In the genomic region with DNA sequence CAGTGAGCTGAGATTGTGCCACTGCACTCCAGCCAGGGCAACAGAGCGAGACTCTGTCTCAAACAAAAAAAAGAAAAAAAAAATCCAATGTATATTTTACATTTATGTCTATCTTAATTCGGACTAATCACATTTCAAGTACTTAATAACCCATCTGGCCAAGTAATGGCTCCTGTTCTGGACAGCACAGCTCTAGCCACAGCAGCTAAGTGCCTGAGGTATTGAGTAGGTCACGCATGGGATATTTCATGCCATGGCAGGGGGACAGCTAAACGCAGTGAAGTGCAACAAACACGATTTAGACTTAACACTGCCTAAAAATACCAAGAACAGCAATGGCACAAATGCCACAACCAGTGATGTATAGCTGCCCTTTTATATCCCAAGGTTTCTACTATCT, we compare ENCODE assay signal across 18 cellular contexts.
"Had no signal": no experiment of that assay in that cellular context is flagged by ENCODE, and none has a peak within 500 bp of the region (broad histone marks: within the 10 kb centered on the region; RNA-seq: fewer than 3 reads in every experiment).

No MANE protein-coding gene starts in this region.

- H3K4me3 ChIP-seq: adrenal gland, heart right ventricle, left lung, spleen, thoracic aorta had no signal

- H3K4me3 Mint-ChIP-seq: activated CD4-positive, alpha-beta T cell treated with anti-CD3 and anti-CD28 coated beads, Interleukin-2, amount 10 ng/mL, durations not matched to agents 7 days and 5 days; activated CD8-positive, alpha-beta T cell treated with anti-CD3 and anti-CD28 coated beads, Interleukin-2, amount 10 ng/mL, durations not matched to agents 7 days and 5 days; activated naive CD4-positive, alpha-beta T cell treated with anti-CD3 and anti-CD28 coated beads, Interleukin-2, amount 10 ng/mL, durations not matched to agents 7 days and 5 days; activated T-cell treated with anti-CD3 and anti-CD28 coated beads, Interleukin-2, amount 50 U/mL, for 24 hours; nephron; stimulated activated naive B cell treated with anti-CD40 and anti-IgM and Interleukin-4, amounts not matched to agents 10 μg/mL and 1 μg/mL and 100 μg/mL, for 72 hours had no signal

- DNase-seq: activated CD4-positive, alpha-beta T cell treated with anti-CD3 and anti-CD28 coated beads, Interleukin-2, amount 10 ng/mL, durations not matched to agents 7 days and 5 days; activated CD4-positive, CD25-positive, alpha-beta regulatory T cell; activated CD8-positive, alpha-beta T cell treated with anti-CD3 and anti-CD28 coated beads, Interleukin-2, amount 10 ng/mL, durations not matched to agents 7 days and 5 days; activated naive CD4-positive, alpha-beta T cell treated with anti-CD3 and anti-CD28 coated beads, Interleukin-2, amount 10 ng/mL, durations not matched to agents 7 days and 5 days; activated T-cell treated with anti-CD3 and anti-CD28 coated beads, Interleukin-2, amount 50 U/mL, for 24 hours; adrenal gland; cerebellar nuclear complex; cortex of kidney; heart right ventricle; left lung; midbrain; nucleus accumbens; spleen; stimulated activated CD4-positive, alpha-beta T cell treated with anti-CD3 and anti-CD28 coated beads, Interleukin-4, amount 100 ng/mL, for 4 hours; stimulated activated naive B cell treated with anti-CD40 and anti-IgM and Interleukin-4, amounts not matched to agents 10 μg/mL and 1 μg/mL and 100 μg/mL, for 72 hours had no signal

- ATAC-seq: activated CD8-positive, alpha-beta T cell treated with anti-CD3 and anti-CD28 coated beads, Interleukin-2, amount 10 ng/mL, durations not matched to agents 7 days and 5 days; esophagus mucosa; heart right ventricle; left lung; stimulated activated naive B cell treated with anti-CD40 and anti-IgM and Interleukin-4, amounts not matched to agents 10 μg/mL and 1 μg/mL and 100 μg/mL, for 72 hours had no signal

- H3K27me3 ChIP-seq: adrenal gland, heart right ventricle, left lung, spleen had no signal

- H3K9me3 ChIP-seq: adrenal gland, heart right ventricle, left lung, spleen, thoracic aorta had no signal

- H3K27ac Mint-ChIP-seq: activated CD4-positive, alpha-beta T cell treated with anti-CD3 and anti-CD28 coated beads, Interleukin-2, amount 10 ng/mL, durations not matched to agents 7 days and 5 days; activated naive CD4-positive, alpha-beta T cell treated with anti-CD3 and anti-CD28 coated beads, Interleukin-2, amount 10 ng/mL, durations not matched to agents 7 days and 5 days; activated T-cell treated with anti-CD3 and anti-CD28 coated beads, Interleukin-2, amount 50 U/mL, for 24 hours; nephron had no signal

- H3K36me3 ChIP-seq: adrenal gland, thoracic aorta had no signal

- H3K27me3 Mint-ChIP-seq: activated CD4-positive, alpha-beta T cell treated with anti-CD3 and anti-CD28 coated beads, Interleukin-2, amount 10 ng/mL, durations not matched to agents 7 days and 5 days; activated naive CD4-positive, alpha-beta T cell treated with anti-CD3 and anti-CD28 coated beads, Interleukin-2, amount 10 ng/mL, durations not matched to agents 7 days and 5 days; activated T-cell treated with anti-CD3 and anti-CD28 coated beads, Interleukin-2, amount 50 U/mL, for 24 hours; stimulated activated naive B cell treated with anti-CD40 and anti-IgM and Interleukin-4, amounts not matched to agents 10 μg/mL and 1 μg/mL and 100 μg/mL, for 72 hours had no signal

- H3K9me3 Mint-ChIP-seq: activated CD4-positive, alpha-beta T cell treated with anti-CD3 and anti-CD28 coated beads, Interleukin-2, amount 10 ng/mL, durations not matched to agents 7 days and 5 days; activated naive CD4-positive, alpha-beta T cell treated with anti-CD3 and anti-CD28 coated beads, Interleukin-2, amount 10 ng/mL, durations not matched to agents 7 days and 5 days; activated T-cell treated with anti-CD3 and anti-CD28 coated beads, Interleukin-2, amount 50 U/mL, for 24 hours; stimulated activated naive B cell treated with anti-CD40 and anti-IgM and Interleukin-4, amounts not matched to agents 10 μg/mL and 1 μg/mL and 100 μg/mL, for 72 hours had no signal

- H3K27ac ChIP-seq: adrenal gland, heart right ventricle, left lung, spleen, thoracic aorta had no signal
